ENCODE assay signal across 8 cellular contexts in the genomic region with DNA sequence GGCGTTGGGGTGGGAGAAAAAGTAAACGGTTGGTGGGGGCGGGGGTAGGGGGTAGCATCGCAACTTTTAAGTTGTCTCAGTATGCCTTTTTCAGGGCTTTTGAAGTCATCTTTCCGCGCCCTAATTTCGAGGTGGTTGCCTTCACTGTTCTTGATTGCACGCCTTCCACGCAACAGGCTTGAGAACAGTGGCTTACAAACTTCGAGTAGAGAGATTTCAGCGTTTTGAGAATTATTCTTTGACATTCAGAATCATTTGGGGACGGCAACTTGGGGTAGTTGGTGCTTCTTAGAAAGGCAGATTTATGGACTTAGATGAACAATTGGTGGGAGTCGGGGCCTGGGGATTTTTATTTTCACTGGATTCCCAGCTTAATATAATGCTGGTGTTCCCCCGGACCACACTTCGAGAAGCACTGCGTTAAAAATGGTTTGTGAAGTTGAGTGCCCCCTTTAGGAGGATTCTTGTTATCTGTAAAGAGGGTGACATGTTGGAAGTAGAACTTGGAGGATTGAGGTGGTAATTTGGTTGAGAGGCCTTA. TPM values are rescaled to one million over a fixed set of nuclear protein-coding genes. Genes with fewer than 3 reads are reported as not detected.
DNase-seq lines count a peak whose midpoint lies in the region; ATAC-seq and TF ChIP-seq lines count a peak whose summit lies in the region.

No MANE protein-coding gene starts in this region.

- DNase-seq in CD1c-positive myeloid dendritic cell (ENCODE audit: extremely low spot score) = peak; percentile 62
- DNase-seq in KG1 (lab: John Stamatoyannopoulos, UW) = peak; percentile 18
- DNase-seq in T-helper 17 cell = peak in 1 of 3 donors; percentile 14
- DNase-seq in choroid plexus epithelial cell (ENCODE audit: low read depth) = peak; percentile 78
- DNase-seq in left lobe of liver (ENCODE audit: low spot score) = no peak
- peak; percentile 47 for DNase-seq in stimulated activated CD8-positive, alpha-beta memory T cell treated with anti-CD3 and anti-CD28 coated beads, Interleukin-4, amount 100 ng/mL, for 48 hours
- DNase-seq in NCI-H187 (lab: John Stamatoyannopoulos, UW) = no peak

- H3K36me3 Mint-ChIP-seq in T-helper 17 cell (ENCODE audit: low read depth) = peaks cover 7% of the 10 kb centered on the region

- TF ChIP-seq CTCF in choroid plexus epithelial cell (conservative IDR thresholded peaks at IDR 0.05; ENCODE audit: low read depth, low read length) = peak; percentile 66

- H3K4me3 ChIP-seq in choroid plexus epithelial cell (ENCODE audit: low read depth, low read length) = peak overlapping the region; percentile 92

- H3K27me3 Mint-ChIP-seq in T-helper 17 cell = no peaks in the 10 kb centered on the region

- H3K27ac Mint-ChIP-seq in T-helper 17 cell = peak overlapping the region; percentile 92

- ATAC-seq in GM19023 (IDR thresholded peaks at IDR 0.05; ENCODE audit: unreplicated experiment) (peak; percentile 3), T-helper 17 cell (peak; percentile 35), left lobe of liver (peak; percentile 48)

- no peaks in the 10 kb centered on the region for H3K9me3 ChIP-seq in T-helper 17 cell (ENCODE audit: control insufficient read depth, low read length, poor library complexity, severe bottlenecking)

- H3K4me1 Mint-ChIP-seq in T-helper 17 cell = peaks cover 37% of the 10 kb centered on the region

- H3K4me3 Mint-ChIP-seq in T-helper 17 cell = peak overlapping the region; percentile 92

RNA-seq across cellular contexts. Expression of gene PPP4R2, which starts 0.9 kb away (rescaled TPM):
- total RNA-seq in T-helper 17 cell (10 to 100 TPM; 60.1 to 65.1 TPM), left lobe of liver (48.3 TPM)

Comparison
In these comparisons a context has a peak if more than half of its experiments do, and no peak if none do; other contexts are left out.
1. DNase-seq: peak in CD1c-positive myeloid dendritic cell (single experiment), KG1 (single experiment), choroid plexus epithelial cell (single experiment) and stimulated activated CD8-positive, alpha-beta memory T cell treated with anti-CD3 and anti-CD28 coated beads, Interleukin-4, amount 100 ng/mL, for 48 hours (single experiment); none in left lobe of liver (single experiment) and NCI-H187 (0 of 2).
2. Peak in every context shown above with its lines, with median percentiles within 50 percentile points of each other: ATAC-seq.